In genomic region chr7:80018941-80019808, GRCh38 we compare ENCODE assay signal across 9 cellular contexts.
DNase-seq lines count a peak whose midpoint lies in the region; ATAC-seq lines count a peak whose summit lies in the region.
"Had no signal": no experiment of that assay in that cellular context is flagged by ENCODE, and none has a peak within 500 bp of the region (broad histone marks: within the 10 kb centered on the region; RNA-seq: fewer than 3 reads in every experiment).

No MANE protein-coding gene starts in this region.

- no peaks in the 10 kb centered on the region for H3K36me3 Mint-ChIP-seq in activated CD8-positive, alpha-beta T cell treated with anti-CD3 and anti-CD28 coated beads, Interleukin-2, amount 10 ng/mL, durations not matched to agents 7 days and 5 days (ENCODE audit: low read depth)

- H3K9me3 Mint-ChIP-seq in activated CD8-positive, alpha-beta T cell treated with anti-CD3 and anti-CD28 coated beads, Interleukin-2, amount 10 ng/mL, durations not matched to agents 7 days and 5 days (ENCODE audit: insufficient read depth) = no peaks in the 10 kb centered on the region

- POLR2A ChIA-PET in activated CD8-positive, alpha-beta T cell treated with anti-CD3 and anti-CD28 coated beads, Interleukin-2, amount 10 ng/mL, durations not matched to agents 7 days and 5 days (lab: Charles Lee) = no interaction called here

- intact Hi-C loops in posterior cingulate gyrus (cut with DNase I) = loop anchor here (2.0 to 5.0 kb wide), 2 partner anchors 212 to 720 kb away; no protein-coding TSS in a partner anchor

- no peaks in the 10 kb centered on the region for H3K4me1 Mint-ChIP-seq in activated CD8-positive, alpha-beta T cell treated with anti-CD3 and anti-CD28 coated beads, Interleukin-2, amount 10 ng/mL, durations not matched to agents 7 days and 5 days (ENCODE audit: low read depth)

- CTCF ChIA-PET in activated CD8-positive, alpha-beta T cell treated with anti-CD3 and anti-CD28 coated beads, Interleukin-2, amount 10 ng/mL, durations not matched to agents 7 days and 5 days (lab: Charles Lee) = interaction anchor here (0.9 kb wide), 1 partner anchor 10 kb away, joined by 3 read pairs; no protein-coding TSS in a partner anchor

- DNase-seq in Caki2 (ENCODE audit: low read depth) = peak; percentile 16
- peak; percentile 3 for DNase-seq in GM19240 (ENCODE audit: insufficient read length, low spot score)
- DNase-seq in NCI-H345 treated with DMSO at 0.1 percent for 48 hours (lab: John Stamatoyannopoulos, UW; ENCODE audit: unreplicated experiment) = peak; percentile 21
- DNase-seq in activated CD8-positive, alpha-beta T cell treated with anti-CD3 and anti-CD28 coated beads, Interleukin-2, amount 10 ng/mL, durations not matched to agents 7 days and 5 days = peak; percentile 59
- DNase-seq in foreskin melanocyte = peak; percentile 24
- DNase-seq in posterior cingulate gyrus = peak in 8 of 10 donors; percentile 12 to 88 (median 40)

- ATAC-seq in HG03196 (IDR thresholded peaks at IDR 0.05; ENCODE audit: unreplicated experiment) (peak; percentile 94), HG03469 (IDR thresholded peaks at IDR 0.05; ENCODE audit: unreplicated experiment) (no peak)
- peak; percentile 79 for ATAC-seq in activated CD8-positive, alpha-beta T cell treated with anti-CD3 and anti-CD28 coated beads, Interleukin-2, amount 10 ng/mL, durations not matched to agents 7 days and 5 days

- no peaks in the 10 kb centered on the region for H3K27me3 Mint-ChIP-seq in activated CD8-positive, alpha-beta T cell treated with anti-CD3 and anti-CD28 coated beads, Interleukin-2, amount 10 ng/mL, durations not matched to agents 7 days and 5 days (ENCODE audit: low read depth)
- H3K27me3 Mint-ChIP-seq: stimulated activated naive CD8-positive, alpha-beta T cell treated with anti-CD3 and anti-CD28 coated beads, Interleukin-15, Interleukin-2, amounts not matched to agents 100 ng/mL and 50 ng/mL, for 24 hours had no signal

- in situ Hi-C loops in Caki2 (cut with HindIII; ENCODE audit: low pct_unique_long_range_greater_than_20kb, low sequenced_read_pairs) = no loop called here

- H3K4me3 Mint-ChIP-seq in activated CD8-positive, alpha-beta T cell treated with anti-CD3 and anti-CD28 coated beads, Interleukin-2, amount 10 ng/mL, durations not matched to agents 7 days and 5 days = no peak overlapping the region
- H3K4me3 Mint-ChIP-seq: stimulated activated naive CD8-positive, alpha-beta T cell treated with anti-CD3 and anti-CD28 coated beads, Interleukin-15, Interleukin-2, amounts not matched to agents 100 ng/mL and 50 ng/mL, for 24 hours had no signal

- no peak overlapping the region for H3K27ac Mint-ChIP-seq in activated CD8-positive, alpha-beta T cell treated with anti-CD3 and anti-CD28 coated beads, Interleukin-2, amount 10 ng/mL, durations not matched to agents 7 days and 5 days
- H3K27ac Mint-ChIP-seq: stimulated activated naive CD8-positive, alpha-beta T cell treated with anti-CD3 and anti-CD28 coated beads, Interleukin-15, Interleukin-2, amounts not matched to agents 100 ng/mL and 50 ng/mL, for 24 hours had no signal

Comparison
In these comparisons a context has a peak if more than half of its experiments do, and no peak if none do; other contexts are left out.
1. DNase-seq: peak in every context shown above with its lines; median percentile 59 in activated CD8-positive, alpha-beta T cell treated with anti-CD3 and anti-CD28 coated beads, Interleukin-2, amount 10 ng/mL, durations not matched to agents 7 days and 5 days; 40 in posterior cingulate gyrus; 24 in foreskin melanocyte; 21 in NCI-H345 treated with DMSO at 0.1 percent for 48 hours; 16 in Caki2; 3 in GM19240.